18 cellular contexts compared by ENCODE assay signal in genomic region chr2:217379807-217380206, GRCh38.
"Had no signal": no experiment of that assay in that cellular context is flagged by ENCODE, and none has a peak within 500 bp of the region (broad histone marks: within the 10 kb centered on the region; RNA-seq: fewer than 3 reads in every experiment).

No MANE protein-coding gene starts in this region.

- H3K4me1 Mint-ChIP-seq: naive B cell; natural killer cell; neural progenitor cell; stimulated activated memory B cell treated with anti-CD40 and anti-IgM and Interleukin-4, amounts not matched to agents 10 μg/mL and 1 μg/mL and 100 μg/mL, for 72 hours had no signal

- H3K27me3 Mint-ChIP-seq: progenitor cell of endocrine pancreas; stimulated activated naive CD8-positive, alpha-beta T cell treated with anti-CD3 and anti-CD28 coated beads, Interleukin-15, amount 100 ng/mL, for 72 hours had no signal

- H3K4me3 Mint-ChIP-seq: mesothelial cell of epicardium; naive B cell; natural killer cell; nephron progenitor cell; neural progenitor cell; stimulated activated memory B cell treated with anti-CD40 and anti-IgM and Interleukin-4, amounts not matched to agents 10 μg/mL and 1 μg/mL and 100 μg/mL, for 72 hours; stimulated activated naive CD8-positive, alpha-beta T cell treated with anti-CD3 and anti-CD28 coated beads, Interleukin-15, amount 100 ng/mL, for 72 hours; type B pancreatic cell had no signal

- DNase-seq: islet precursor cell; left ventricle myocardium inferior; mesendoderm; naive B cell; natural killer cell; nephron progenitor cell; occipital lobe; ovary; spleen; stimulated activated CD4-positive, alpha-beta T cell treated with anti-CD3 and anti-CD28 coated beads, Interleukin-4, amount 100 ng/mL, for 24 hours; stimulated activated naive CD4-positive, alpha-beta T cell treated with Interleukin-2 at 50 U/mL for 16 hours; stimulated activated naive CD8-positive, alpha-beta T cell treated with anti-CD3 and anti-CD28 coated beads, Interleukin-15, amount 100 ng/mL, for 72 hours; uterus had no signal

- H3K36me3 Mint-ChIP-seq: natural killer cell; stimulated activated memory B cell treated with anti-CD40 and anti-IgM and Interleukin-4, amounts not matched to agents 10 μg/mL and 1 μg/mL and 100 μg/mL, for 72 hours had no signal

- H3K27ac Mint-ChIP-seq: mesothelial cell of epicardium; naive B cell; natural killer cell; neural progenitor cell; progenitor cell of endocrine pancreas; stimulated activated memory B cell treated with anti-CD40 and anti-IgM and Interleukin-4, amounts not matched to agents 10 μg/mL and 1 μg/mL and 100 μg/mL, for 72 hours; stimulated activated naive CD8-positive, alpha-beta T cell treated with anti-CD3 and anti-CD28 coated beads, Interleukin-15, amount 100 ng/mL, for 72 hours; type B pancreatic cell had no signal

- ATAC-seq: natural killer cell; stimulated activated memory B cell treated with anti-CD40 and anti-IgM and Interleukin-4, amounts not matched to agents 10 μg/mL and 1 μg/mL and 100 μg/mL, for 72 hours; stimulated activated naive CD8-positive, alpha-beta T cell treated with anti-CD3 and anti-CD28 coated beads, Interleukin-15, amount 100 ng/mL, for 72 hours had no signal
